ENCODE assay signal across 8 cellular contexts in the genomic region with DNA sequence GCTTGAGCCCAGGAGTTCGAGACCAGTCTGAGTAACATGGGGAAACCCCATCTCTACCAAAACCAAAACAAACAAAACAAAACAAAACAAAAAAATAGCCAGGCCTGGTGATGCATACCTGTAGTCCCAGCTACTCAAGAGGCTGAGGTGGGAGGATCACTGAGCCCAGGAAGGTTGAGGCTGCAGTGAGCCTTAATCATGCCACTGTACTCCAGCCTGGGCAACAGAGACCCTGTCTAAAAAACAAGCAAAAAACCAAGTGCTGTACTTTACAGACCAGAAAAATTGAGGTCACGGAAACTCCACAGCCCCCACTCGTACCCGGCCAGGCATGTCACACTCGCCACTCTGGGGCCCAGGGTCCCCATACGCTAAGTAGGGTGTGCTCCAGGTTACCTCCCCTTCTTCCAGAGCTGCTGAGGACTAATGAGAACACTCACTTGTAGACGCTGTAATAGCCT. TPM values are rescaled to one million over a fixed set of nuclear protein-coding genes. Genes with fewer than 3 reads are reported as not detected.
DNase-seq lines count a peak whose midpoint lies in the region; ATAC-seq, FAIRE-seq and TF ChIP-seq lines count a peak whose summit lies in the region.

No MANE protein-coding gene starts in this region.

- H3K4ac ChIP-seq in H1 (replicated peaks; ENCODE audit: insufficient read length, low read depth, low read length) = no peak overlapping the region

- H2BK20ac ChIP-seq in H1 (ENCODE audit: low read length) = no peak overlapping the region

- CTCF ChIA-PET in OCI-LY7 (lab: Charles Lee; ENCODE audit: unreplicated experiment) (interaction anchor here (0.9 kb wide), 1 partner anchor 9 kb away, joined by 3 read pairs; no protein-coding TSS in a partner anchor), H1 (lab: Charles Lee; ENCODE audit: partially characterized antibody) (interaction anchor here (0.7 to 2.7 kb wide), 5 partner anchors 10 to 55 kb away, joined by 3 to 7 read pairs (median 3); a partner anchor contains a TSS)

- no peak for TF ChIP-seq POLR2A in H1 (IDR thresholded peaks at IDR 0.05; ENCODE audit: control extremely low read depth in 1 of 2, low read depth in 2 of 2, low read length in 2 of 2)

- peaks cover 2% of the 10 kb centered on the region; the same call in 1 of the 2 replicates for H3K23me2 ChIP-seq in H1 (ENCODE audit: low read depth, low read length)

- H3K79me2 ChIP-seq in OCI-LY7 (ENCODE audit: insufficient read depth, low read depth, low read length) (peaks cover 6% of the 10 kb centered on the region; the same call in 1 of the 2 replicates), H1 (ENCODE audit: control insufficient read depth in 1 of 2, insufficient read depth in 2 of 2, low read length in 2 of 2) (no peaks in the 10 kb centered on the region)

- H3K4me2 ChIP-seq in OCI-LY7 (ENCODE audit: low read length) = peak overlapping the region; percentile 63
- H3K4me2 ChIP-seq in H1 (ENCODE audit: insufficient read depth in 1 of 2, low read depth in 2 of 2, low read length in 2 of 2) = peak overlapping the region; percentile 46 to 72

- no peak overlapping the region for H4K5ac ChIP-seq in H1 (ENCODE audit: insufficient read length, low read depth, low read length)

- no peak overlapping the region for H3K27ac ChIP-seq in OCI-LY7 (ENCODE audit: low read depth, low read length, poor library complexity, severe bottlenecking)
- no peak overlapping the region for H3K27ac ChIP-seq in H1 (ENCODE audit: low read depth, low read length)

- intact Hi-C loops in OCI-LY7 (cut with micrococcal nuclease; ENCODE audit: unreplicated experiment) = no loop called here

- 0 out of 2 replicates have a peak overlapping the region, but pooled peaks have one; percentile 87 for H2BK12ac ChIP-seq in H1 (ENCODE audit: low read depth, low read length)

- no peak for TF ChIP-seq CTCF in OCI-LY7 (conservative IDR thresholded peaks at IDR 0.05; ENCODE audit: low read length)
- no peak for TF ChIP-seq CTCF in H1 (IDR thresholded peaks at IDR 0.05; ENCODE audit: control extremely low read depth in 1 of 3, insufficient read depth in 1 of 3, low read depth in 1 of 3, low read length in 3 of 3)
- no peak for TF ChIP-seq CTCF in D721Med (IDR thresholded peaks at IDR 0.05; ENCODE audit: insufficient read depth, missing control alignments)

- no peak for TF ChIP-seq EP300 in H1 (IDR thresholded peaks at IDR 0.05; ENCODE audit: borderline replicate concordance in 1 of 2, low read depth in 2 of 2, low read length in 2 of 2)

- H3K36me3 ChIP-seq in OCI-LY7 (ENCODE audit: insufficient read depth, low read length) = no peaks in the 10 kb centered on the region
- no peaks in the 10 kb centered on the region for H3K36me3 ChIP-seq in H1 (ENCODE audit: control insufficient read depth in 2 of 4, insufficient read depth in 4 of 4, low read length in 3 of 4)

- peak overlapping the region; percentile 34 for H4K91ac ChIP-seq in H1 (replicated peaks; ENCODE audit: insufficient read length, low read length)

- H3K4me3 ChIP-seq in OCI-LY7 (ENCODE audit: low read depth, low read length, poor library complexity, severe bottlenecking) (peak overlapping the region; percentile 44), H1 (ENCODE audit: extremely low read depth in 1 of 4, insufficient read depth in 2 of 4, low read depth in 3 of 4, low read length in 4 of 4) (peak overlapping the region in 1 of 4 experiments; percentile 49; a peak in 1 of 8 replicates)

- no peaks in the 10 kb centered on the region for H3K9me2 ChIP-seq in OCI-LY7 (ENCODE audit: insufficient read depth, low read length)

- H2BK15ac ChIP-seq in H1 (ENCODE audit: low read length) = no peak overlapping the region

- WGBS in H1 (ENCODE audit: extremely low coverage in 1 of 2, insufficient coverage in 1 of 2, insufficient read length in 1 of 2, insufficient replicate concordance in 2 of 2, low coverage in 1 of 2, low lambda C conversion rate in 2 of 2, missing lambda C conversion rate in 1 of 2), 2 experiments = 77% methylated on average over 7 of the region's 7 CpGs; no CpG with 5 or more reads in 1 of the 2 experiments

- no peak for TF ChIP-seq RAD21 in H1 (IDR thresholded peaks at IDR 0.05 in 1 of 2, conservative IDR thresholded peaks at IDR 0.05 in 1 of 2; ENCODE audit: low read depth in 2 of 2, low read length in 2 of 2)

- H3K9me3 ChIP-seq in OCI-LY7 (ENCODE audit: low read length) (no peaks in the 10 kb centered on the region), H1 (ENCODE audit: insufficient read depth in 2 of 2, low read depth in 1 of 2, low read length in 1 of 2) (no peaks in the 10 kb centered on the region)

- POLR2A ChIA-PET in OCI-LY7 (lab: Charles Lee) = interaction anchor here (0.5 to 1.1 kb wide), 3 partner anchors 9 to 1613 kb away, joined by 3 to 6 read pairs (median 5); no protein-coding TSS in a partner anchor
- POLR2A ChIA-PET in H1 (lab: Charles Lee; ENCODE audit: partially characterized antibody) = no interaction called here

- H3K27me3 ChIP-seq in H1 (replicated peaks in 1 of 4; ENCODE audit: control insufficient read depth in 3 of 4, extremely low read depth in 1 of 4, insufficient read depth in 3 of 4, low read length in 3 of 4) = no peaks in the 10 kb centered on the region

- H4K8ac ChIP-seq in H1 (ENCODE audit: extremely low read depth, insufficient read depth, low read length) = no peak overlapping the region

- H2AFZ ChIP-seq in OCI-LY7 (ENCODE audit: low read length) (peak overlapping the region; percentile 89; the same call in 1 of the 2 replicates), H1 (ENCODE audit: low read length) (0 out of 2 replicates have a peak overlapping the region, but pooled peaks have one; percentile 93)

- peaks cover 41% of the 10 kb centered on the region for H3K4me1 ChIP-seq in OCI-LY7 (ENCODE audit: insufficient read depth, low read length, poor library complexity, severe bottlenecking)
- H3K4me1 ChIP-seq in H1 (replicated peaks in 1 of 4; ENCODE audit: control insufficient read depth in 3 of 4, insufficient read depth in 4 of 4, low read length in 3 of 4) = peaks cover 0 to 8% (median 6%) of the 10 kb centered on the region in 4 experiments; a peak in 6 of 7 replicates

- no peak overlapping the region for H3K56ac ChIP-seq in H1 (replicated peaks; ENCODE audit: insufficient read length, low read depth, low read length)

- H3K9ac ChIP-seq in H1 (replicated peaks in 1 of 4; ENCODE audit: extremely low read depth in 1 of 4, low read depth in 3 of 4, low read length in 3 of 4) = 0 out of 7 replicates have a peak overlapping the region, but pooled peaks of 1 of the 4 experiments have one; percentile 34

- H3K23ac ChIP-seq in H1 (ENCODE audit: insufficient read length) = no peak overlapping the region

- H4K20me1 ChIP-seq in OCI-LY7 (ENCODE audit: insufficient read depth, low read length) (no peaks in the 10 kb centered on the region), H1 (replicated peaks in 1 of 2; ENCODE audit: control insufficient read depth in 1 of 2, insufficient read depth in 2 of 2, low read length in 2 of 2) (peaks cover 0 to under 1% of the 10 kb centered on the region in 2 experiments)

- H2AK5ac ChIP-seq in H1 (ENCODE audit: low read depth, low read length) = no peak overlapping the region

- H2BK5ac ChIP-seq in H1 (ENCODE audit: low read depth, low read length) = no peak overlapping the region; the same call in 1 of the 2 replicates

- no peak overlapping the region for H3K14ac ChIP-seq in H1 (ENCODE audit: insufficient read length)

- peak overlapping the region; percentile 43 for H2BK120ac ChIP-seq in H1 (replicated peaks; ENCODE audit: low read depth, low read length)

- FAIRE-seq in H1 (lab: Jason Lieb, UNC) = no peak
- no peak for FAIRE-seq in D721Med (lab: Jason Lieb, UNC)

- H3K79me1 ChIP-seq in H1 (ENCODE audit: low read depth, low read length) = no peaks in the 10 kb centered on the region

- peak in 2 of 3 donors; percentile 37 to 40 for DNase-seq in stimulated activated CD4-positive, alpha-beta T cell treated with anti-CD3 and anti-CD28 coated beads, Interleukin-12 subunit alpha, Interleukin-12 subunit beta, amount 100 ng/mL, for 48 hours (ENCODE audit: low read depth in 2 of 3, low spot score in 1 of 3)
- DNase-seq in stimulated activated CD4-positive, alpha-beta T cell treated with anti-CD3 and anti-CD28 coated beads, Interleukin-12 subunit alpha, Interleukin-12 subunit beta, amount 100 ng/mL, for 4 hours = no peak
- DNase-seq in OCI-LY7 (ENCODE audit: low spot score) (no peak), H1 (ENCODE audit: low read depth in 1 of 2, low spot score in 2 of 2) (no peak), iPS-NIHi7 (ENCODE audit: extremely low spot score) (no peak), DMS53 (lab: John Stamatoyannopoulos, UW) (no peak), D721Med (ENCODE audit: insufficient read length, low spot score) (no peak)
- DNase-seq in stimulated activated naive CD8-positive, alpha-beta T cell treated with anti-CD3 and anti-CD28 coated beads, Interleukin-15, Interleukin-2, amounts not matched to agents 100 U/mL and 50 U/mL, for 24 hours = peak; percentile 67

- peak; percentile 76 for ATAC-seq in stimulated activated naive CD8-positive, alpha-beta T cell treated with anti-CD3 and anti-CD28 coated beads, Interleukin-15, Interleukin-2, amounts not matched to agents 100 U/mL and 50 U/mL, for 24 hours

- no TSS peak for BruUV-seq in OCI-LY7 (replicated peaks; lab: Mats Ljungman, UMichigan)

- H3K18ac ChIP-seq in H1 (ENCODE audit: extremely low read depth, low read length) = 0 out of 2 replicates have a peak overlapping the region, but pooled peaks have one; percentile 32

TF ChIP-seq in H1, 55 proteins besides CTCF, POLR2A, EP300 and RAD21 (continues in another document):
- no peak for TF ChIP-seq ZNF274 (IDR thresholded peaks at IDR 0.05; ENCODE audit: borderline replicate concordance, extremely low read depth, low read length)
- no peak for TF ChIP-seq GTF2F1 (IDR thresholded peaks at IDR 0.05; ENCODE audit: borderline replicate concordance, low read depth, low read length)
- TF ChIP-seq CBX5 (IDR thresholded peaks at IDR 0.05; ENCODE audit: low read depth, low read length) = no peak
- no peak for TF ChIP-seq MAFK (IDR thresholded peaks at IDR 0.05; ENCODE audit: low read depth, low read length)
- TF ChIP-seq CHD1 (IDR thresholded peaks at IDR 0.05; ENCODE audit: low read depth, low read length) = no peak
- TF ChIP-seq CHD2 (IDR thresholded peaks at IDR 0.05; ENCODE audit: low read length) = no peak
- no peak for TF ChIP-seq RNF2 (IDR thresholded peaks at IDR 0.05; ENCODE audit: borderline replicate concordance, low read depth, low read length, missing control alignments, poor library complexity, severe bottlenecking)

RNA-seq across cellular contexts. Expression of a gene that starts 22.9 kb away (rescaled TPM):
- 7.5 and 8.5 TPM in 2 replicates for total RNA-seq in OCI-LY7 (2014; rRNA removed; shearing (Covaris generic))
- total RNA-seq in OCI-LY7 (2022) = 16.6 and 16.7 TPM in 2 replicates
- 11.2 and 12.3 TPM in 2 replicates for total RNA-seq in H1 (2021; fragmentation: NEBNext Ultra II Directional; extraction: Animal tissue kit (Norgen Biotek cat#: 25700))
- polyA plus RNA-seq in H1 (2011; rRNA removed) = 12.2 and 17.5 TPM in 2 replicates
- 17.0 TPM for polyA plus RNA-seq in H1 (2011; cell fraction: cytosol; rRNA removed)
- 27.5 TPM for polyA plus RNA-seq in H1 (2011; cell fraction: nucleus; rRNA removed)
- 12.1 to 18.5 TPM (median 15.9 TPM) in 4 replicates for polyA plus RNA-seq in H1 (2012, experiment 1 of 2)
- 1.3 TPM for polyA plus RNA-seq in H1 (2012, experiment 2 of 2)
- 16.3 TPM for polyA plus RNA-seq in H1 (2013, experiment 1 of 2)
- polyA plus RNA-seq in H1 (2013, experiment 2 of 2) = 14.3 TPM
- 66.3 and 82.5 TPM in 2 replicates for polyA minus RNA-seq in H1 (2011; rRNA and poly(A)+ RNA removed)
- 35.2 TPM for polyA minus RNA-seq in H1 (2011; cell fraction: cytosol; rRNA and poly(A)+ RNA removed)
- polyA minus RNA-seq in H1 (2011; cell fraction: nucleus; rRNA and poly(A)+ RNA removed) = 34.8 TPM

Comparison
In these comparisons a context has a peak if more than half of its experiments do, and no peak if none do; other contexts are left out.
1. DNase-seq: peak in stimulated activated CD4-positive, alpha-beta T cell treated with anti-CD3 and anti-CD28 coated beads, Interleukin-12 subunit alpha, Interleukin-12 subunit beta, amount 100 ng/mL, for 48 hours (2 of 3) and stimulated activated naive CD8-positive, alpha-beta T cell treated with anti-CD3 and anti-CD28 coated beads, Interleukin-15, Interleukin-2, amounts not matched to agents 100 U/mL and 50 U/mL, for 24 hours (single experiment); none in stimulated activated CD4-positive, alpha-beta T cell treated with anti-CD3 and anti-CD28 coated beads, Interleukin-12 subunit alpha, Interleukin-12 subunit beta, amount 100 ng/mL, for 4 hours (single experiment), OCI-LY7 (single experiment), H1 (0 of 2), iPS-NIHi7 (single experiment), DMS53 (single experiment) and D721Med (single experiment).